Comparison of ENCODE assay signal across 18 cellular contexts in the genomic region with DNA sequence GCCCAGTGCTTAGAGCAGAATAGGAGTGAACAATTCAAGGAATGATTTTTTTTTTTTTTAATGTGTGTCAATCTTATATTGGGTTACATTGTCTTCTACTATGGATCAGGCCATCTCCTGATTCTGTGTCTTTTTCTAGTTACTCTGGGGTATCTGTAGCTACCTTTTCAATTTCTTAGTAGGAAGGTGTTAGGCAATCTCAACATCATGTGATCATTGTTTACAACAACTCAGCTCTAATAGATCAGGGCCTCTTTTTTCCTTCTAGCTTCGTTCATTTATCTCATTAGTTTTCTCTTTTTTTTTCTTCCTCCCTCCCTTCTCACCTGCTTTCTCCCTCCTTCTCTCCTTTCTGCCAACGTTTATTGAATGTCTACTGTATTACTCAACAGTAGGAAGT. TPM values are rescaled to one million over a fixed set of nuclear protein-coding genes. Genes with fewer than 3 reads are reported as not detected.
DNase-seq lines count a peak whose midpoint lies in the region; ATAC-seq and TF ChIP-seq lines count a peak whose summit lies in the region.
"Had no signal": no experiment of that assay in that cellular context is flagged by ENCODE, and none has a peak within 500 bp of the region (broad histone marks: within the 10 kb centered on the region; RNA-seq: fewer than 3 reads in every experiment).

No MANE protein-coding gene starts in this region.

- no peaks in the 10 kb centered on the region for H3K27me3 ChIP-seq in IMR-90 (ENCODE audit: control insufficient read depth, insufficient read depth, low read length)
- no peaks in the 10 kb centered on the region for H3K27me3 ChIP-seq in vagina
- no peaks in the 10 kb centered on the region for H3K27me3 ChIP-seq in HAP-1 (ENCODE audit: low read depth)

- H3K27ac Mint-ChIP-seq in WTC11, result 0 out of 2 replicates have a peak overlapping the region, but pooled peaks have one; percentile 4
- no peak overlapping the region for H3K27ac Mint-ChIP-seq in Calu3 (ENCODE audit: unreplicated experiment)
- no peak overlapping the region for H3K27ac Mint-ChIP-seq in CD14-positive monocyte
- H3K27ac Mint-ChIP-seq: B cell; CD4-positive, alpha-beta T cell had no signal

- H3K36me3 ChIP-seq in IMR-90 (ENCODE audit: control insufficient read depth, insufficient read depth, low read length) (peaks cover 2% of the 10 kb centered on the region; the same call in 1 of the 2 replicates), vagina (peaks cover 0 to 4% of the 10 kb centered on the region in 2 donors), HAP-1 (replicated peaks) (peaks cover 37% of the 10 kb centered on the region)
- H3K36me3 ChIP-seq: BLaER1 treated with 17β-estradiol and CSF1 and Interleukin-3, amounts not matched to agents 10 nM and 100 nM had no signal

- peaks cover 73% of the 10 kb centered on the region for H3K4me1 Mint-ChIP-seq in WTC11
- H3K4me1 Mint-ChIP-seq in Calu3 (ENCODE audit: low read depth, unreplicated experiment), result no peaks in the 10 kb centered on the region
- peaks cover 3% of the 10 kb centered on the region for H3K4me1 Mint-ChIP-seq in CD14-positive monocyte
- H3K4me1 Mint-ChIP-seq: B cell had no signal

- no peak overlapping the region for H2BK15ac ChIP-seq in IMR-90 (ENCODE audit: low read depth, low read length)

- no peak overlapping the region for H4K91ac ChIP-seq in IMR-90 (ENCODE audit: insufficient read depth, low read depth, low read length)

- POLR2A ChIA-PET in IMR-90 (lab: Charles Lee; ENCODE audit: unreplicated experiment) (no interaction called here), WTC11 (lab: Charles Lee) (no interaction called here)

- no peak overlapping the region for H2AK9ac ChIP-seq in IMR-90 (replicated peaks; ENCODE audit: low read depth, low read length, poor library complexity)

- H4K5ac ChIP-seq in IMR-90 (ENCODE audit: low read depth, low read length), result no peak overlapping the region

- H3K4me3 Mint-ChIP-seq in WTC11 (no peak overlapping the region), Calu3 (ENCODE audit: low read depth, unreplicated experiment) (no peak overlapping the region), CD14-positive monocyte (peak overlapping the region in 1 of 2 donors; percentile 13)
- H3K4me3 Mint-ChIP-seq: B cell; CD4-positive, alpha-beta T cell had no signal

- no peak overlapping the region for H3K4ac ChIP-seq in IMR-90 (ENCODE audit: low read depth, low read length)

- no peaks in the 10 kb centered on the region for H3K9me3 ChIP-seq in IMR-90 (ENCODE audit: control insufficient read depth, insufficient read depth, low read length)
- no peaks in the 10 kb centered on the region for H3K9me3 ChIP-seq in vagina
- H3K9me3 ChIP-seq in HAP-1, result no peaks in the 10 kb centered on the region
- H3K9me3 ChIP-seq: BLaER1 treated with 17β-estradiol and CSF1 and Interleukin-3, amounts not matched to agents 10 nM and 100 nM; Caco-2 had no signal

- dilution Hi-C loops in IMR-90 (cut with HindIII; ENCODE audit: low sequenced_read_pairs, unreplicated experiment), result no loop called here

- no TSS peak for BruUV-seq in IMR-90 (replicated peaks; lab: Mats Ljungman, UMichigan)
- no TSS peak for BruUV-seq in Calu3 (replicated peaks; lab: Mats Ljungman, UMichigan)

- no peak overlapping the region for H2BK20ac ChIP-seq in IMR-90 (ENCODE audit: low read depth, low read length)

- intact Hi-C loops in IMR-90 (cut with micrococcal nuclease) (no loop called here), vagina (cut with DNase I) (no loop called here), Calu3 (cut with micrococcal nuclease; ENCODE audit: unreplicated experiment) (no loop called here), CD14-positive monocyte (cut with micrococcal nuclease) (no loop called here)

- H3K56ac ChIP-seq in IMR-90 (ENCODE audit: extremely low read depth, insufficient read depth, low read length), result no peak overlapping the region

- no peak overlapping the region for H4K8ac ChIP-seq in IMR-90 (ENCODE audit: low read depth in 2 of 2, low read length in 2 of 2)

- in situ Hi-C loops in IMR-90 (cut with MboI; ENCODE audit: low sequenced_read_pairs) (no loop called here), HAP-1 (cut with MboI; ENCODE audit: low sequenced_read_pairs) (no loop called here)

- no peak overlapping the region for H2AFZ ChIP-seq in IMR-90 (replicated peaks; ENCODE audit: low read length, poor library complexity)
- H2AFZ ChIP-seq: GM23248 had no signal

- H3K14ac ChIP-seq in IMR-90 (replicated peaks; ENCODE audit: low read depth, low read length), result no peak overlapping the region

- peaks cover 15 to 68% of the 10 kb centered on the region in 2 experiments for H3K79me1 ChIP-seq in IMR-90 (ENCODE audit: low read depth in 1 of 2, low read length in 2 of 2)

- peaks cover 14% of the 10 kb centered on the region; the same call in 1 of the 2 replicates for H4K20me1 ChIP-seq in IMR-90 (ENCODE audit: insufficient read depth, low read length)
- H4K20me1 ChIP-seq: BLaER1 treated with 17β-estradiol and CSF1 and Interleukin-3, amounts not matched to agents 10 nM and 100 nM had no signal

- H3K27me3 Mint-ChIP-seq in WTC11 (ENCODE audit: low read depth), result no peaks in the 10 kb centered on the region
- peaks cover 14% of the 10 kb centered on the region for H3K27me3 Mint-ChIP-seq in Calu3 (ENCODE audit: unreplicated experiment)
- peaks cover 34 to 50% (median 35%) of the 10 kb centered on the region in 3 donors for H3K27me3 Mint-ChIP-seq in CD14-positive monocyte (ENCODE audit: low read depth in 3 of 3)
- H3K27me3 Mint-ChIP-seq: CD4-positive, alpha-beta T cell had no signal

- H2BK120ac ChIP-seq in IMR-90 (ENCODE audit: low read depth, low read length), result no peak overlapping the region

- no peak overlapping the region for H2AK5ac ChIP-seq in IMR-90 (ENCODE audit: low read depth, low read length)

- H3K4me3 ChIP-seq in IMR-90 (ENCODE audit: insufficient read depth, low read depth, low read length) (no peak overlapping the region), fibroblast of villous mesenchyme (ENCODE audit: low read depth, low read length) (no peak overlapping the region), vagina (no peak overlapping the region), HAP-1 (no peak overlapping the region)
- H3K4me3 ChIP-seq: BLaER1 treated with 17β-estradiol and CSF1 and Interleukin-3, amounts not matched to agents 10 nM and 100 nM; GM23248 had no signal

- H2BK5ac ChIP-seq in IMR-90 (ENCODE audit: low read depth, low read length, poor library complexity, severe bottlenecking), result no peak overlapping the region

- no peak for ATAC-seq in IMR-90 (ENCODE audit: low read depth)
- no peak for ATAC-seq in WTC11

- no peaks in the 10 kb centered on the region for H3K9me3 Mint-ChIP-seq in WTC11
- no peaks in the 10 kb centered on the region for H3K9me3 Mint-ChIP-seq in Calu3 (ENCODE audit: low read depth, unreplicated experiment)
- H3K9me3 Mint-ChIP-seq in CD14-positive monocyte, result peaks cover 0 to 2% (median 0%) of the 10 kb centered on the region in 7 donors
- H3K9me3 Mint-ChIP-seq: CD4-positive, alpha-beta T cell had no signal

- no peak overlapping the region for H3K23ac ChIP-seq in IMR-90 (ENCODE audit: low read depth, low read length)

- WGBS in IMR-90 (ENCODE audit: extremely low coverage in 2 of 2, insufficient read length in 1 of 2), 2 experiments, result no CpG with 5 or more reads among the region's 2 CpGs

- H3K4me2 ChIP-seq in IMR-90 (ENCODE audit: low read depth, low read length), result no peak overlapping the region
- H3K4me2 ChIP-seq: BLaER1 treated with 17β-estradiol and CSF1 and Interleukin-3, amounts not matched to agents 10 nM and 100 nM had no signal

- CTCF ChIA-PET in IMR-90 (lab: Yijun Ruan, JAX), result interaction anchor here (1.6 kb wide), 1 partner anchor 9 kb away, joined by 7 read pairs; no protein-coding TSS in a partner anchor
- CTCF ChIA-PET in WTC11 (lab: Charles Lee), result no interaction called here
- CTCF ChIA-PET in Calu3 (lab: Charles Lee), result no interaction called here

- no peak for TF ChIP-seq CTCF in IMR-90 (conservative IDR thresholded peaks at IDR 0.05; ENCODE audit: low read depth, low read length)
- TF ChIP-seq CTCF in WTC11 (IDR thresholded peaks at IDR 0.05), result no peak
- no peak for TF ChIP-seq CTCF in fibroblast of villous mesenchyme (IDR thresholded peaks at IDR 0.05; ENCODE audit: insufficient read depth, low read depth, low read length)
- TF ChIP-seq CTCF in vagina (IDR thresholded peaks at IDR 0.05), result no peak
- TF ChIP-seq CTCF in Calu3 (IDR thresholded peaks at IDR 0.05; ENCODE audit: unreplicated experiment), result no peak
- TF ChIP-seq CTCF in CD14-positive monocyte (IDR thresholded peaks at IDR 0.05), result no peak

- no peak overlapping the region for H3K18ac ChIP-seq in IMR-90 (ENCODE audit: low read depth, low read length)

- TF ChIP-seq RAD21 in IMR-90 (IDR thresholded peaks at IDR 0.05; ENCODE audit: low read length), result no peak

- peaks cover 4% of the 10 kb centered on the region; the same call in 1 of the 2 replicates for H3K9me1 ChIP-seq in IMR-90 (ENCODE audit: insufficient read depth, low read length)

- no peak overlapping the region for H3K9ac ChIP-seq in IMR-90 (ENCODE audit: low read depth, low read length)
- H3K9ac ChIP-seq: BLaER1 treated with 17β-estradiol and CSF1 and Interleukin-3, amounts not matched to agents 10 nM and 100 nM; GM23248 had no signal

- no peak overlapping the region for H3K27ac ChIP-seq in IMR-90 (ENCODE audit: insufficient read depth, low read length)
- H3K27ac ChIP-seq in vagina, result peak overlapping the region; percentile 99
- H3K27ac ChIP-seq: BLaER1 treated with 17β-estradiol and CSF1 and Interleukin-3, amounts not matched to agents 10 nM and 100 nM; GM23248; HL-60 had no signal

- H3K4me1 ChIP-seq in IMR-90 (ENCODE audit: control insufficient read depth, insufficient read depth, low read length) (peaks cover 10% of the 10 kb centered on the region), vagina (peaks cover 39% of the 10 kb centered on the region), HAP-1 (peaks cover 31% of the 10 kb centered on the region)

- H3K36me3 Mint-ChIP-seq in WTC11 (peaks cover 12% of the 10 kb centered on the region), Calu3 (ENCODE audit: insufficient read depth, unreplicated experiment) (no peaks in the 10 kb centered on the region), CD14-positive monocyte (peaks cover 0 to 1% of the 10 kb centered on the region in 2 donors)

- DNase-seq in IMR-90, result no peak
- DNase-seq in WTC11 (ENCODE audit: low spot score), result no peak
- peak; percentile 29 for DNase-seq in fibroblast of villous mesenchyme (ENCODE audit: low read depth)
- no peak for DNase-seq in vagina (ENCODE audit: extremely low spot score in 2 of 2)
- DNase-seq in Calu3, result no peak
- no peak for DNase-seq in CD14-positive monocyte (ENCODE audit: low spot score)
- DNase-seq in HAP-1 (ENCODE audit: low spot score in 2 of 2), result no peak
- DNase-seq: 8988T; Caco-2; CD4-positive, alpha-beta T cell; DMS153; DMS79; GDM1; GM23248; HCEC 1CT had no signal

- TF ChIP-seq POLR2A in IMR-90 (IDR thresholded peaks at IDR 0.05; ENCODE audit: low read depth, low read length) (no peak), vagina (IDR thresholded peaks at IDR 0.05) (no peak)

RNA-seq across cellular contexts. Expression of a gene that starts 8.9 kb away (rescaled TPM):
- 12.0 and 19.4 TPM in 2 replicates for total RNA-seq in IMR-90 (2012; rRNA removed)
- polyA plus RNA-seq in IMR-90 (2012; rRNA removed), result 12.4 and 13.5 TPM in 2 replicates
- polyA plus RNA-seq in IMR-90 (2012; cell fraction: cytosol; rRNA removed), result 8.8 and 13.5 TPM in 2 replicates
- polyA plus RNA-seq in IMR-90 (2012; cell fraction: nucleus; rRNA removed; ENCODE audit: low replicate concordance), result 17.3 and 33.3 TPM in 2 replicates
- total RNA-seq in WTC11 (2021), result 31.7 to 44.4 TPM (median 32.9 TPM) in 3 replicates
- 37.6 and 45.1 TPM in 2 replicates for total RNA-seq in fibroblast of villous mesenchyme
- 79.3 TPM for total RNA-seq in vagina
- 4.2 and 4.6 TPM in 2 replicates for total RNA-seq in Calu3 (2022)
- polyA plus RNA-seq in CD14-positive monocyte, result under 1 TPM; 0.18 to 0.22 TPM
